ENCODE assay signal across 17 cellular contexts in the genomic region with DNA sequence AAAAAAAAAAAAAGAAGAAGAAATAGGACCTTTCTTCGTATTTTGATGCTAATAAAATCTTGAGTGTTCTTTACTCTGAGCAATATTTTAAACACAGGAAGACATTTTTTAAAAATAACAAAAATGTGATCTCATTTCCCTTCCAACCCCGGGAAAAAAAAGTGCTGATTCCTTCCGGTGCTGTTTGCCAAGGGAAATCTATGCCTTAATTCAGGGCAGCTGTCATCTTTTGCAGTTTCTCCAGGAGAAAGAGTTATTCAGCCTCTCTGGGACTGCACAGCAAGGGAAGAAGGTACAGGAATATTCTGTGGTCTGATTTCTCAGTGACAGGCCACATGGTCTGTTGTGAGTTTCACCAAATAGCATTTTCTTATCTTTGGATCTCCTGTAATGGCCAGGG.
"Had no signal": no experiment of that assay in that cellular context is flagged by ENCODE, and none has a peak within 500 bp of the region (broad histone marks: within the 10 kb centered on the region; RNA-seq: fewer than 3 reads in every experiment).

No MANE protein-coding gene starts in this region.

- H2AFZ ChIP-seq: parathyroid adenoma had no signal

- H3K4me1 ChIP-seq: left lung, parathyroid adenoma, sigmoid colon, testis had no signal

- H3K79me2 ChIP-seq: parathyroid adenoma had no signal

- H3K9me3 ChIP-seq: left lung, neutrophil, sigmoid colon, testis had no signal

- H3K27me3 ChIP-seq: left lung, neutrophil, testis had no signal

- H3K4me3 ChIP-seq: left lung, sigmoid colon, testis had no signal

- H3K9ac ChIP-seq: parathyroid adenoma had no signal

- DNase-seq: activated CD4-positive, alpha-beta T cell treated with anti-CD3 and anti-CD28 coated beads for 1 hour; activated CD8-positive, alpha-beta memory T cell treated with anti-CD3 and anti-CD28 coated beads for 24 hours; activated CD8-positive, alpha-beta memory T cell treated with anti-CD3 and anti-CD28 coated beads, Interleukin-2, amount 50 U/mL, for 48 hours; activated gamma-delta T cell; activated T-cell treated with anti-CD3 and anti-CD28 coated beads, Interleukin-2, amount 50 U/mL, for 48 hours; effector memory CD8-positive, alpha-beta T cell; foreskin fibroblast; hypothalamus; left lung; naive thymus-derived CD8-positive, alpha-beta T cell; sigmoid colon; stimulated activated CD4-positive, alpha-beta T cell treated with anti-CD3 and anti-CD28 coated beads, Interleukin-4, amount 100 ng/mL, for 4 hours; T-helper 17 cell; testis; WERI-Rb-1 had no signal

- H3K36me3 ChIP-seq: left lung, neutrophil, sigmoid colon, WERI-Rb-1 had no signal

- H3K27ac ChIP-seq: left lung, neutrophil, parathyroid adenoma, sigmoid colon, testis, WERI-Rb-1 had no signal
